ENCODE assay signal across 1 cellular context in the genomic region with DNA sequence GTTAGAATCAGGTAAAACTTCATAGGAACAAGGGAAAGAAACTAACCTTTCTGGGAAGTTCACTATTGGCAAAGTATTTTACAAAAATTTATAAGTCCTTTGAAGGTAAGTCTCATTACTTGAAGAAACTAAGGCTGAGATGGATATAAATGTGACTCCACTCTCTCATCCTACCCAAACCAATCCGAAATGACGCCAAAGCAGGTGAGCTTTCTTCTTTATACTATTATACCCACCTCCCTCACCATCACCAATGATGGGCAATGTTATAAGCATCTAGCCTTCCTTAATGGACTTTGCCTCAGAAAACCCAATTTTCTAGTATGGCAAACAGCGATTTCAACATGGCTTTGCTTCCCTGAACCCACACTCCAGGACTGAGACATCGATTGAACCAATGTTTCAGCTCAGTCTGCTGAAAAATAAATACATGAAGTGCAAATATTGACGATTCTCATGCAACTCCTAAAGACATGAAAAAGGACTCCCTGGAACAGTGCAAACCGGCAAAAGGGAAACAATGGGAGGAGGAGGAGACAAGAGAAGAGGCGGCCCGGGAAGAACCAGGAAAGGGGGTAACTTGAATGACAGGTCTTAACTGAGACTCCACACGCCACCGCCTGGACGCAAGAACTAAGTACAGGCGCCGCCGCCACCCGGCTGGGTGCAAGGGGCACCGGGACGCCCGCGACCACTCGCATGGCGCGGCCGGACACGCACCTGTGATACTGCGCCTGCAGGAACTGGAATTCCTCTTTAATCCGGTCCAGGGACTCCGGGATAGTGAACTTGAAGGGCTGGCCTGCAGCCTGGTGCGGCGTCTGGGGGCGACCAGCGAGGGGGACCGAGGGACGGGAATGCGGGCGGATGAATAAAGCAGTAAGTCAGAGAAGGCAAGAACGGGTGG.
TF ChIP-seq lines count a peak whose summit lies in the region.

No MANE protein-coding gene starts in this region.

TF ChIP-seq in HepG2, 621 proteins besides CTCF, POLR2A, EP300 and RAD21 (continued from another document and continues in another):
- TF ChIP-seq CBX5 (CRISPR knock-in tag; IDR thresholded peaks at IDR 0.05; ENCODE audit: borderline replicate concordance), result 0 out of 2 replicates have a peak, but pooled peaks have one; percentile 28
- no peak for TF ChIP-seq TCF7L2 (IDR thresholded peaks at IDR 0.05; ENCODE audit: low read depth, low read length)
- TF ChIP-seq, protein P1, sequence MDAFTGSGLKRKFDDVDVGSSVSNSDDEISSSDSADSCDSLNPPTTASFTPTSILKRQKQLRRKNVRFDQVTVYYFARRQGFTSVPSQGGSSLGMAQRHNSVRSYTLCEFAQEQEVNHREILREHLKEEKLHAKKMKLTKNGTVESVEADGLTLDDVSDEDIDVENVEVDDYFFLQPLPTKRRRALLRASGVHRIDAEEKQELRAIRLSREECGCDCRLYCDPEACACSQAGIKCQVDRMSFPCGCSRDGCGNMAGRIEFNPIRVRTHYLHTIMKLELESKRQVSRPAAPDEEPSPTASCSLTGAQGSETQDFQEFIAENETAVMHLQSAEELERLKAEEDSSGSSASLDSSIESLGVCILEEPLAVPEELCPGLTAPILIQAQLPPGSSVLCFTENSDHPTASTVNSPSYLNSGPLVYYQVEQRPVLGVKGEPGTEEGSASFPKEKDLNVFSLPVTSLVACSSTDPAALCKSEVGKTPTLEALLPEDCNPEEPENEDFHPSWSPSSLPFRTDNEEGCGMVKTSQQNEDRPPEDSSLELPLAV (CRISPR knock-in tag; conservative IDR thresholded peaks at IDR 0.05; ENCODE audit: low read depth), result no peak
- TF ChIP-seq WIZ (CRISPR knock-in tag; IDR thresholded peaks at IDR 0.05), result 0 out of 2 replicates have a peak, but pooled peaks have one; percentile 25
- TF ChIP-seq ZNF773 (CRISPR knock-in tag; IDR thresholded peaks at IDR 0.05; ENCODE audit: borderline replicate concordance), result no peak
- TF ChIP-seq DNMT3B (CRISPR knock-in tag; conservative IDR thresholded peaks at IDR 0.05), result 0 out of 2 replicates have a peak, but pooled peaks have one; percentile 27
- TF ChIP-seq ZNF496 (CRISPR knock-in tag; IDR thresholded peaks at IDR 0.05; ENCODE audit: insufficient replicate concordance), result no peak
- TF ChIP-seq MAFG (CRISPR knock-in tag; IDR thresholded peaks at IDR 0.05), result no peak
- TF ChIP-seq NFE2 (CRISPR knock-in tag; IDR thresholded peaks at IDR 0.05), result no peak
- TF ChIP-seq, protein P2, sequence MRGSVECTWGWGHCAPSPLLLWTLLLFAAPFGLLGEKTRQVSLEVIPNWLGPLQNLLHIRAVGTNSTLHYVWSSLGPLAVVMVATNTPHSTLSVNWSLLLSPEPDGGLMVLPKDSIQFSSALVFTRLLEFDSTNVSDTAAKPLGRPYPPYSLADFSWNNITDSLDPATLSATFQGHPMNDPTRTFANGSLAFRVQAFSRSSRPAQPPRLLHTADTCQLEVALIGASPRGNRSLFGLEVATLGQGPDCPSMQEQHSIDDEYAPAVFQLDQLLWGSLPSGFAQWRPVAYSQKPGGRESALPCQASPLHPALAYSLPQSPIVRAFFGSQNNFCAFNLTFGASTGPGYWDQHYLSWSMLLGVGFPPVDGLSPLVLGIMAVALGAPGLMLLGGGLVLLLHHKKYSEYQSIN (CRISPR knock-in tag; IDR thresholded peaks at IDR 0.05; ENCODE audit: borderline replicate concordance), result no peak
- TF ChIP-seq, protein P3, sequence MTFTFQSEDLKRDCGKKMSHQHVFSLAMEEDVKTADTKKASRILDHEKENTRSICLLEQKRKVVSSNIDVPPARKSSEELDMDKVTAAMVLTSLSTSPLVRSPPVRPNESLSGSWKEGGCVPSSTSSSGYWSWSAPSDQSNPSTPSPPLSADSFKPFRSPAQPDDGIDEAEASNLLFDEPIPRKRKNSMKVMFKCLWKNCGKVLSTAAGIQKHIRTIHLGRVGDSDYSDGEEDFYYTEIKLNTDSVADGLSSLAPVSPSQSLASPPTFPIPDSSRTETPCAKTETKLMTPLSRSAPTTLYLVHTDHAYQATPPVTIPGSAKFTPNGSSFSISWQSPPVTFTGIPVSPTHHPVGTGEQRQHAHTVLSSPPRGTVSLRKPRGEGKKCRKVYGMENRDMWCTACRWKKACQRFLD (CRISPR knock-in tag; IDR thresholded peaks at IDR 0.05; ENCODE audit: borderline replicate concordance), result no peak
- TF ChIP-seq NR2F2 (IDR thresholded peaks at IDR 0.05; ENCODE audit: borderline replicate concordance, low read depth), result peak; percentile 88
- TF ChIP-seq, protein P4, sequence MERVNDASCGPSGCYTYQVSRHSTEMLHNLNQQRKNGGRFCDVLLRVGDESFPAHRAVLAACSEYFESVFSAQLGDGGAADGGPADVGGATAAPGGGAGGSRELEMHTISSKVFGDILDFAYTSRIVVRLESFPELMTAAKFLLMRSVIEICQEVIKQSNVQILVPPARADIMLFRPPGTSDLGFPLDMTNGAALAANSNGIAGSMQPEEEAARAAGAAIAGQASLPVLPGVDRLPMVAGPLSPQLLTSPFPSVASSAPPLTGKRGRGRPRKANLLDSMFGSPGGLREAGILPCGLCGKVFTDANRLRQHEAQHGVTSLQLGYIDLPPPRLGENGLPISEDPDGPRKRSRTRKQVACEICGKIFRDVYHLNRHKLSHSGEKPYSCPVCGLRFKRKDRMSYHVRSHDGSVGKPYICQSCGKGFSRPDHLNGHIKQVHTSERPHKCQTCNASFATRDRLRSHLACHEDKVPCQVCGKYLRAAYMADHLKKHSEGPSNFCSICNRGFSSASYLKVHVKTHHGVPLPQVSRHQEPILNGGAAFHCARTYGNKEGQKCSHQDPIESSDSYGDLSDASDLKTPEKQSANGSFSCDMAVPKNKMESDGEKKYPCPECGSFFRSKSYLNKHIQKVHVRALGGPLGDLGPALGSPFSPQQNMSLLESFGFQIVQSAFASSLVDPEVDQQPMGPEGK (CRISPR knock-in tag; IDR thresholded peaks at IDR 0.05), result peak; percentile 90
- TF ChIP-seq FOXO1 (CRISPR knock-in tag; IDR thresholded peaks at IDR 0.05), result peak; percentile 96
- TF ChIP-seq, protein P5, sequence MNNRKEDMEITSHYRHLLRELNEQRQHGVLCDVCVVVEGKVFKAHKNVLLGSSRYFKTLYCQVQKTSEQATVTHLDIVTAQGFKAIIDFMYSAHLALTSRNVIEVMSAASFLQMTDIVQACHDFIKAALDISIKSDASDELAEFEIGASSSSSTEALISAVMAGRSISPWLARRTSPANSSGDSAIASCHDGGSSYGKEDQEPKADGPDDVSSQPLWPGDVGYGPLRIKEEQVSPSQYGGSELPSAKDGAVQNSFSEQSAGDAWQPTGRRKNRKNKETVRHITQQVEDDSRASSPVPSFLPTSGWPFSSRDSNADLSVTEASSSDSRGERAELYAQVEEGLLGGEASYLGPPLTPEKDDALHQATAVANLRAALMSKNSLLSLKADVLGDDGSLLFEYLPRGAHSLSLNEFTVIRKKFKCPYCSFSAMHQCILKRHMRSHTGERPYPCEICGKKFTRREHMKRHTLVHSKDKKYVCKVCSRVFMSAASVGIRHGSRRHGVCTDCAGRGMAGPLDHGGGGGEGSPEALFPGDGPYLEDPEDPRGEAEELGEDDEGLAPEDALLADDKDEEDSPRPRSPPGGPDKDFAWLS (CRISPR knock-in tag; IDR thresholded peaks at IDR 0.05; ENCODE audit: borderline replicate concordance), result no peak
- TF ChIP-seq SOX13 (IDR thresholded peaks at IDR 0.05), result peak; percentile 100
- TF ChIP-seq SOX13 (CRISPR knock-in tag; conservative IDR thresholded peaks at IDR 0.05 in 1 of 2, IDR thresholded peaks at IDR 0.05 in 1 of 2), result peak in 1 of 2 experiments; percentile 100; a peak in 2 of 4 replicates
- TF ChIP-seq ZNF878 (CRISPR knock-in tag; IDR thresholded peaks at IDR 0.05), result peak; percentile 69; the same call in 1 of the 2 replicates
- no peak for TF ChIP-seq ZNF367 (CRISPR knock-in tag; IDR thresholded peaks at IDR 0.05; ENCODE audit: borderline replicate concordance)
- peak; percentile 77 for TF ChIP-seq ELF1 (CRISPR knock-in tag; IDR thresholded peaks at IDR 0.05)
- TF ChIP-seq, protein P6, sequence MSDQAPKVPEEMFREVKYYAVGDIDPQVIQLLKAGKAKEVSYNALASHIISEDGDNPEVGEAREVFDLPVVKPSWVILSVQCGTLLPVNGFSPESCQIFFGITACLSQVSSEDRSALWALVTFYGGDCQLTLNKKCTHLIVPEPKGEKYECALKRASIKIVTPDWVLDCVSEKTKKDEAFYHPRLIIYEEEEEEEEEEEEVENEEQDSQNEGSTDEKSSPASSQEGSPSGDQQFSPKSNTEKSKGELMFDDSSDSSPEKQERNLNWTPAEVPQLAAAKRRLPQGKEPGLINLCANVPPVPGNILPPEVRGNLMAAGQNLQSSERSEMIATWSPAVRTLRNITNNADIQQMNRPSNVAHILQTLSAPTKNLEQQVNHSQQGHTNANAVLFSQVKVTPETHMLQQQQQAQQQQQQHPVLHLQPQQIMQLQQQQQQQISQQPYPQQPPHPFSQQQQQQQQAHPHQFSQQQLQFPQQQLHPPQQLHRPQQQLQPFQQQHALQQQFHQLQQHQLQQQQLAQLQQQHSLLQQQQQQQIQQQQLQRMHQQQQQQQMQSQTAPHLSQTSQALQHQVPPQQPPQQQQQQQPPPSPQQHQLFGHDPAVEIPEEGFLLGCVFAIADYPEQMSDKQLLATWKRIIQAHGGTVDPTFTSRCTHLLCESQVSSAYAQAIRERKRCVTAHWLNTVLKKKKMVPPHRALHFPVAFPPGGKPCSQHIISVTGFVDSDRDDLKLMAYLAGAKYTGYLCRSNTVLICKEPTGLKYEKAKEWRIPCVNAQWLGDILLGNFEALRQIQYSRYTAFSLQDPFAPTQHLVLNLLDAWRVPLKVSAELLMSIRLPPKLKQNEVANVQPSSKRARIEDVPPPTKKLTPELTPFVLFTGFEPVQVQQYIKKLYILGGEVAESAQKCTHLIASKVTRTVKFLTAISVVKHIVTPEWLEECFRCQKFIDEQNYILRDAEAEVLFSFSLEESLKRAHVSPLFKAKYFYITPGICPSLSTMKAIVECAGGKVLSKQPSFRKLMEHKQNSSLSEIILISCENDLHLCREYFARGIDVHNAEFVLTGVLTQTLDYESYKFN (CRISPR knock-in tag; conservative IDR thresholded peaks at IDR 0.05), result peak; percentile 97
- no peak for TF ChIP-seq CHD2 (IDR thresholded peaks at IDR 0.05; ENCODE audit: low read depth, low read length)
- TF ChIP-seq ZNF224 (CRISPR knock-in tag; IDR thresholded peaks at IDR 0.05), result 0 out of 2 replicates have a peak, but pooled peaks have one; percentile 47
- no peak for TF ChIP-seq ZKSCAN5 (CRISPR knock-in tag; IDR thresholded peaks at IDR 0.05)
- TF ChIP-seq, protein P7, sequence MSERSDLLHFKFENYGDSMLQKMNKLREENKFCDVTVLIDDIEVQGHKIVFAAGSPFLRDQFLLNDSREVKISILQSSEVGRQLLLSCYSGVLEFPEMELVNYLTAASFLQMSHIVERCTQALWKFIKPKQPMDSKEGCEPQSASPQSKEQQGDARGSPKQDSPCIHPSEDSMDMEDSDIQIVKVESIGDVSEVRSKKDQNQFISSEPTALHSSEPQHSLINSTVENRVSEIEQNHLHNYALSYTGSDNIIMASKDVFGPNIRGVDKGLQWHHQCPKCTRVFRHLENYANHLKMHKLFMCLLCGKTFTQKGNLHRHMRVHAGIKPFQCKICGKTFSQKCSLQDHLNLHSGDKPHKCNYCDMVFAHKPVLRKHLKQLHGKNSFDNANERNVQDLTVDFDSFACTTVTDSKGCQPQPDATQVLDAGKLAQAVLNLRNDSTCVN (CRISPR knock-in tag; IDR thresholded peaks at IDR 0.05; ENCODE audit: borderline replicate concordance), result no peak
- TF ChIP-seq, protein P8, sequence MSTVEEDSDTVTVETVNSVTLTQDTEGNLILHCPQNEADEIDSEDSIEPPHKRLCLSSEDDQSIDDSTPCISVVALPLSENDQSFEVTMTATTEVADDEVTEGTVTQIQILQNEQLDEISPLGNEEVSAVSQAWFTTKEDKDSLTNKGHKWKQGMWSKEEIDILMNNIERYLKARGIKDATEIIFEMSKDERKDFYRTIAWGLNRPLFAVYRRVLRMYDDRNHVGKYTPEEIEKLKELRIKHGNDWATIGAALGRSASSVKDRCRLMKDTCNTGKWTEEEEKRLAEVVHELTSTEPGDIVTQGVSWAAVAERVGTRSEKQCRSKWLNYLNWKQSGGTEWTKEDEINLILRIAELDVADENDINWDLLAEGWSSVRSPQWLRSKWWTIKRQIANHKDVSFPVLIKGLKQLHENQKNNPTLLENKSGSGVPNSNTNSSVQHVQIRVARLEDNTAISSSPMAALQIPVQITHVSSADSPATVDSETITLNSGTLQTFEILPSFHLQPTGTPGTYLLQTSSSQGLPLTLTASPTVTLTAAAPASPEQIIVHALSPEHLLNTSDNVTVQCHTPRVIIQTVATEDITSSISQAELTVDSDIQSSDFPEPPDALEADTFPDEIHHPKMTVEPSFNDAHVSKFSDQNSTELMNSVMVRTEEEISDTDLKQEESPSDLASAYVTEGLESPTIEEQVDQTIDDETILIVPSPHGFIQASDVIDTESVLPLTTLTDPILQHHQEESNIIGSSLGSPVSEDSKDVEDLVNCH (CRISPR knock-in tag; IDR thresholded peaks at IDR 0.05), result no peak
- TF ChIP-seq ZNF83 (CRISPR knock-in tag; IDR thresholded peaks at IDR 0.05; ENCODE audit: borderline replicate concordance), result no peak
- no peak for TF ChIP-seq NR1H2 (CRISPR knock-in tag; IDR thresholded peaks at IDR 0.05; ENCODE audit: borderline replicate concordance, low read depth)
- no peak for TF ChIP-seq SMAD9 (CRISPR knock-in tag; IDR thresholded peaks at IDR 0.05)
- TF ChIP-seq MYNN (CRISPR knock-in tag; IDR thresholded peaks at IDR 0.05; ENCODE audit: low read depth), result no peak
- TF ChIP-seq ZKSCAN1 (IDR thresholded peaks at IDR 0.05; ENCODE audit: low read length), result no peak; the same call in 1 of the 2 replicates
- peak; percentile 94 for TF ChIP-seq MIXL1 (CRISPR knock-in tag; IDR thresholded peaks at IDR 0.05)
- TF ChIP-seq, protein P9, sequence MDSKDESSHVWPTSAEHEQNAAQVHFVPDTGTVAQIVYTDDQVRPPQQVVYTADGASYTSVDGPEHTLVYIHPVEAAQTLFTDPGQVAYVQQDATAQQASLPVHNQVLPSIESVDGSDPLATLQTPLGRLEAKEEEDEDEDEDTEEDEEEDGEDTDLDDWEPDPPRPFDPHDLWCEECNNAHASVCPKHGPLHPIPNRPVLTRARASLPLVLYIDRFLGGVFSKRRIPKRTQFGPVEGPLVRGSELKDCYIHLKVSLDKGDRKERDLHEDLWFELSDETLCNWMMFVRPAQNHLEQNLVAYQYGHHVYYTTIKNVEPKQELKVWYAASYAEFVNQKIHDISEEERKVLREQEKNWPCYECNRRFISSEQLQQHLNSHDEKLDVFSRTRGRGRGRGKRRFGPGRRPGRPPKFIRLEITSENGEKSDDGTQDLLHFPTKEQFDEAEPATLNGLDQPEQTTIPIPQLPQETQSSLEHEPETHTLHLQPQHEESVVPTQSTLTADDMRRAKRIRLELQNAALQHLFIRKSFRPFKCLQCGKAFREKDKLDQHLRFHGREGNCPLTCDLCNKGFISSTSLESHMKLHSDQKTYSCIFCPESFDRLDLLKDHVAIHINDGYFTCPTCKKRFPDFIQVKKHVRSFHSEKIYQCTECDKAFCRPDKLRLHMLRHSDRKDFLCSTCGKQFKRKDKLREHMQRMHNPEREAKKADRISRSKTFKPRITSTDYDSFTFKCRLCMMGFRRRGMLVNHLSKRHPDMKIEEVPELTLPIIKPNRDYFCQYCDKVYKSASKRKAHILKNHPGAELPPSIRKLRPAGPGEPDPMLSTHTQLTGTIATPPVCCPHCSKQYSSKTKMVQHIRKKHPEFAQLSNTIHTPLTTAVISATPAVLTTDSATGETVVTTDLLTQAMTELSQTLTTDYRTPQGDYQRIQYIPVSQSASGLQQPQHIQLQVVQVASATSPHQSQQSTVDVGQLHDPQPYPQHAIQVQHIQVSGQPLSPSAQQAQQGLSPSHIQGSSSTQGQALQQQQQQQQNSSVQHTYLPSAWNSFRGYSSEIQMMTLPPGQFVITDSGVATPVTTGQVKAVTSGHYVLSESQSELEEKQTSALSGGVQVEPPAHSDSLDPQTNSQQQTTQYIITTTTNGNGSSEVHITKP (CRISPR knock-in tag; IDR thresholded peaks at IDR 0.05; ENCODE audit: low read depth), result peak; percentile 86
- TF ChIP-seq ZNF10 (CRISPR knock-in tag; IDR thresholded peaks at IDR 0.05; ENCODE audit: borderline replicate concordance, low read depth), result no peak
- TF ChIP-seq SIX1 (CRISPR knock-in tag; IDR thresholded peaks at IDR 0.05; ENCODE audit: borderline replicate concordance), result peak; percentile 91
- TF ChIP-seq GABPB1 (CRISPR knock-in tag; IDR thresholded peaks at IDR 0.05), result peak; percentile 50
- no peak; the same call in 1 of the 2 replicates for TF ChIP-seq POLR2G (IDR thresholded peaks at IDR 0.05; ENCODE audit: low read depth, low read length)
